ENCODE assay signal across 16 cellular contexts in genomic region chr10:113496124-113496523, GRCh38. TPM values are rescaled to one million over a fixed set of nuclear protein-coding genes. Genes with fewer than 3 reads are reported as not detected.
DNase-seq lines count a peak whose midpoint lies in the region; TF ChIP-seq lines count a peak whose summit lies in the region.
"Had no signal": no experiment of that assay in that cellular context is flagged by ENCODE, and none has a peak within 500 bp of the region (broad histone marks: within the 10 kb centered on the region; RNA-seq: fewer than 3 reads in every experiment).

No MANE protein-coding gene starts in this region.

- CTCF ChIA-PET in HEK293T (lab: Yijun Ruan, JAX) = no interaction called here

- TF ChIP-seq CTCF in NB4 (IDR thresholded peaks at IDR 0.05; ENCODE audit: low read depth, low read length) = no peak
- no peak for TF ChIP-seq CTCF in lower leg skin (IDR thresholded peaks at IDR 0.05)

- no peaks in the 10 kb centered on the region for H3K36me3 ChIP-seq in skeletal muscle tissue (ENCODE audit: control insufficient read depth in 3 of 3, insufficient read depth in 3 of 3, low read length in 3 of 3)
- H3K36me3 ChIP-seq: BLaER1 treated with 17β-estradiol and CSF1 and Interleukin-3, amounts not matched to agents 10 nM and 100 nM had no signal

- TF ChIP-seq POLR2A in NB4 (IDR thresholded peaks at IDR 0.05; ENCODE audit: extremely low read depth, insufficient read length) (no peak), lower leg skin (IDR thresholded peaks at IDR 0.05) (no peak)

- DNase-seq in NB4 (ENCODE audit: low read depth) (peak; percentile 4), lower leg skin (ENCODE audit: low spot score in 2 of 2) (peak; percentile 52 to 92), NCI-H2171 (lab: John Stamatoyannopoulos, UW) (no peak), HEK293T (ENCODE audit: extremely low spot score) (no peak), NCI-H748 treated with DMSO at 0.1 percent for 48 hours (lab: John Stamatoyannopoulos, UW) (no peak)
- no peak for DNase-seq in stimulated activated CD4-positive, alpha-beta T cell treated with anti-CD3 and anti-CD28 coated beads, Interleukin-1b, Interleukin-23, amount 100 ng/mL, for 48 hours
- DNase-seq: DMS 273 treated with DMSO at 0.1 percent for 48 hours, NCI-H1048, NCI-H226, NCI-H526 treated with DMSO at 0.1 percent for 48 hours, PC-9 had no signal

- H3K9ac ChIP-seq in skeletal muscle tissue (ENCODE audit: low read depth in 1 of 3, low read length in 3 of 3) = no peak overlapping the region
- H3K9ac ChIP-seq: BLaER1 treated with 17β-estradiol and CSF1 and Interleukin-3, amounts not matched to agents 10 nM and 100 nM had no signal

- intact Hi-C loops in lower leg skin (cut with DNase I; ENCODE audit: low total_unique reads) = no loop called here

- POLR2A ChIA-PET in HEK293T (lab: Yijun Ruan, JAX) = no interaction called here

- peaks cover 4 to 12% (median 6%) of the 10 kb centered on the region in 3 donors for H3K4me1 ChIP-seq in skeletal muscle tissue (ENCODE audit: control insufficient read depth in 3 of 3, insufficient read depth in 3 of 3, low read length in 3 of 3)

- peaks cover 0 to 4% (median 0%) of the 10 kb centered on the region in 3 donors for H3K27me3 ChIP-seq in skeletal muscle tissue (ENCODE audit: control insufficient read depth in 3 of 3, insufficient read depth in 3 of 3, low read length in 3 of 3)
- H3K27me3 ChIP-seq: BLaER1 treated with 17β-estradiol and CSF1 and Interleukin-3, amounts not matched to agents 10 nM and 100 nM had no signal

- no peak overlapping the region for H3K4me3 ChIP-seq in NB4 (ENCODE audit: low read depth, low read length)
- no peak overlapping the region for H3K4me3 ChIP-seq in lower leg skin (ENCODE audit: low read depth, poor library complexity, severe bottlenecking)
- no peak overlapping the region for H3K4me3 ChIP-seq in skeletal muscle tissue (ENCODE audit: low read length in 3 of 3)
- H3K4me3 ChIP-seq: BLaER1 treated with 17β-estradiol and CSF1 and Interleukin-3, amounts not matched to agents 10 nM and 100 nM; K562; PC-9 had no signal

- peak overlapping the region; percentile 42 for H3K27ac ChIP-seq in skeletal muscle tissue (ENCODE audit: low read depth, low read length)
- H3K27ac ChIP-seq: BLaER1 treated with 17β-estradiol and CSF1 and Interleukin-3, amounts not matched to agents 10 nM and 100 nM; PC-9 had no signal

- H3K9me3 ChIP-seq in skeletal muscle tissue (ENCODE audit: control insufficient read depth in 3 of 3, low read length in 3 of 3) = no peaks in the 10 kb centered on the region
- H3K9me3 ChIP-seq: BLaER1 treated with 17β-estradiol and CSF1 and Interleukin-3, amounts not matched to agents 10 nM and 100 nM had no signal

- 27 to 43% methylated on average over 12 of the region's 12 CpGs for WGBS in lower leg skin, 2 donors

TF ChIP-seq in HEK293T, 16 proteins besides CTCF, POLR2A, EP300 and RAD21:
- TF ChIP-seq NFRKB (IDR thresholded peaks at IDR 0.05) = no peak
- no peak for TF ChIP-seq FOXA1 (IDR thresholded peaks at IDR 0.05)
- no peak for TF ChIP-seq ZNF384 (IDR thresholded peaks at IDR 0.05)
- no peak for TF ChIP-seq L3MBTL2 (conservative IDR thresholded peaks at IDR 0.05)
- TF ChIP-seq BHLHE40 (IDR thresholded peaks at IDR 0.05; ENCODE audit: borderline replicate concordance) = no peak
TF ChIP-seq in HEK293T: peak in this region for 0.

RNA-seq across cellular contexts. Expression of gene HABP2, which starts 56.7 kb away (rescaled TPM):
- total RNA-seq in lower leg skin = under 1 TPM in 1 of 4 donors, not detected in 3; 0.10 TPM
- total RNA-seq in skeletal muscle tissue = under 0.01 TPM
- total RNA-seq: Daoy, H4, PC-9 had no signal

Comparison
In these comparisons a context has a peak if more than half of its experiments do, and no peak if none do; other contexts are left out.
1. DNase-seq: peak in NB4 (single experiment) and lower leg skin (2 of 2); none in stimulated activated CD4-positive, alpha-beta T cell treated with anti-CD3 and anti-CD28 coated beads, Interleukin-1b, Interleukin-23, amount 100 ng/mL, for 48 hours (single experiment), NCI-H2171 (single experiment), HEK293T (single experiment) and NCI-H748 treated with DMSO at 0.1 percent for 48 hours (single experiment).